Comparison of ENCODE assay signal across 1 cellular context in the genomic region with DNA sequence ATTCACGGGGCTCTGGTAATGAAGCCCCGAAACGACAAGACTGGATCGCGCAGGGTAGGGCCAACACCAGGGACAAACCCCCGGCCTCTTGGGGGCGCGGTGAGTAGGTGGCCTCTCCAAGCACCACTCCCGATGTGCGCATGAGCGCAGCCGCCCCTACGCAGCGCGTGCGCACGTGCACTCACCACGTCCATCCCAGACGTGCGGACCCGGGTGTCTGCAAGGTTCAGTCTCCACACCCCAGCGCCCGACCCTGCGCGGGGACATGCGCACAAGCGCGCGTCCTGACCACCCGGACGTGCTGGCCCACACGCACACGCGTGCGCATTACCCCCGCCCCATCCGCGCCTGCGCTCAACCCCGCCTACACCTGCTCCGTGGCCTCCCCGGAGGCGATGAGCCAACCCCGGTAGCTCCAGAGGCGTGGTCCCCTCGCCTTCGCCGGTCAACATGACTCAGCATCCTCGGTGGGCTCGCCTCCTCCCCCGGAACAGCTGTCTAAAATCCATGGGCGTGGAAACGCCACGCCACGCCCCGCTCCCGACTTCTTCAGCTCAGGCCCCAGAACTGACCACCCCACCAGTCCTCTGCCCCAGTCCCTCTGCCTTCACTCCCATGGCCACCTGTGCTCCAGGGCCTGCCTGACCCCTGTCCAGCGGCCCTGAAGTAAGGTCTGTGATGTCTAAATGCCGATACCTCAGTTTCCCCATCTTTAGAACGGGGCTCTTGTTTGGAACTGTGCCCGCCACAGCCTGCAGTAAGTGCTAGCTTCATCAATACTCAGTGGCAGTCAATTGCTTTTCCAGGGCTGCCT.
TF ChIP-seq lines count a peak whose summit lies in the region.

No MANE protein-coding gene starts in this region.

TF ChIP-seq in K562, 482 proteins besides CTCF, POLR2A, EP300 and RAD21 (continued from another document and continues in another):
- TF ChIP-seq, protein P1, sequence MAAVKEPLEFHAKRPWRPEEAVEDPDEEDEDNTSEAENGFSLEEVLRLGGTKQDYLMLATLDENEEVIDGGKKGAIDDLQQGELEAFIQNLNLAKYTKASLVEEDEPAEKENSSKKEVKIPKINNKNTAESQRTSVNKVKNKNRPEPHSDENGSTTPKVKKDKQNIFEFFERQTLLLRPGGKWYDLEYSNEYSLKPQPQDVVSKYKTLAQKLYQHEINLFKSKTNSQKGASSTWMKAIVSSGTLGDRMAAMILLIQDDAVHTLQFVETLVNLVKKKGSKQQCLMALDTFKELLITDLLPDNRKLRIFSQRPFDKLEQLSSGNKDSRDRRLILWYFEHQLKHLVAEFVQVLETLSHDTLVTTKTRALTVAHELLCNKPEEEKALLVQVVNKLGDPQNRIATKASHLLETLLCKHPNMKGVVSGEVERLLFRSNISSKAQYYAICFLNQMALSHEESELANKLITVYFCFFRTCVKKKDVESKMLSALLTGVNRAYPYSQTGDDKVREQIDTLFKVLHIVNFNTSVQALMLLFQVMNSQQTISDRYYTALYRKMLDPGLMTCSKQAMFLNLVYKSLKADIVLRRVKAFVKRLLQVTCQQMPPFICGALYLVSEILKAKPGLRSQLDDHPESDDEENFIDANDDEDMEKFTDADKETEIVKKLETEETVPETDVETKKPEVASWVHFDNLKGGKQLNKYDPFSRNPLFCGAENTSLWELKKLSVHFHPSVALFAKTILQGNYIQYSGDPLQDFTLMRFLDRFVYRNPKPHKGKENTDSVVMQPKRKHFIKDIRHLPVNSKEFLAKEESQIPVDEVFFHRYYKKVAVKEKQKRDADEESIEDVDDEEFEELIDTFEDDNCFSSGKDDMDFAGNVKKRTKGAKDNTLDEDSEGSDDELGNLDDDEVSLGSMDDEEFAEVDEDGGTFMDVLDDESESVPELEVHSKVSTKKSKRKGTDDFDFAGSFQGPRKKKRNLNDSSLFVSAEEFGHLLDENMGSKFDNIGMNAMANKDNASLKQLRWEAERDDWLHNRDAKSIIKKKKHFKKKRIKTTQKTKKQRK (IDR thresholded peaks at IDR 0.05; ENCODE audit: borderline replicate concordance, low read depth, low read length): no peak
- TF ChIP-seq, protein P2, sequence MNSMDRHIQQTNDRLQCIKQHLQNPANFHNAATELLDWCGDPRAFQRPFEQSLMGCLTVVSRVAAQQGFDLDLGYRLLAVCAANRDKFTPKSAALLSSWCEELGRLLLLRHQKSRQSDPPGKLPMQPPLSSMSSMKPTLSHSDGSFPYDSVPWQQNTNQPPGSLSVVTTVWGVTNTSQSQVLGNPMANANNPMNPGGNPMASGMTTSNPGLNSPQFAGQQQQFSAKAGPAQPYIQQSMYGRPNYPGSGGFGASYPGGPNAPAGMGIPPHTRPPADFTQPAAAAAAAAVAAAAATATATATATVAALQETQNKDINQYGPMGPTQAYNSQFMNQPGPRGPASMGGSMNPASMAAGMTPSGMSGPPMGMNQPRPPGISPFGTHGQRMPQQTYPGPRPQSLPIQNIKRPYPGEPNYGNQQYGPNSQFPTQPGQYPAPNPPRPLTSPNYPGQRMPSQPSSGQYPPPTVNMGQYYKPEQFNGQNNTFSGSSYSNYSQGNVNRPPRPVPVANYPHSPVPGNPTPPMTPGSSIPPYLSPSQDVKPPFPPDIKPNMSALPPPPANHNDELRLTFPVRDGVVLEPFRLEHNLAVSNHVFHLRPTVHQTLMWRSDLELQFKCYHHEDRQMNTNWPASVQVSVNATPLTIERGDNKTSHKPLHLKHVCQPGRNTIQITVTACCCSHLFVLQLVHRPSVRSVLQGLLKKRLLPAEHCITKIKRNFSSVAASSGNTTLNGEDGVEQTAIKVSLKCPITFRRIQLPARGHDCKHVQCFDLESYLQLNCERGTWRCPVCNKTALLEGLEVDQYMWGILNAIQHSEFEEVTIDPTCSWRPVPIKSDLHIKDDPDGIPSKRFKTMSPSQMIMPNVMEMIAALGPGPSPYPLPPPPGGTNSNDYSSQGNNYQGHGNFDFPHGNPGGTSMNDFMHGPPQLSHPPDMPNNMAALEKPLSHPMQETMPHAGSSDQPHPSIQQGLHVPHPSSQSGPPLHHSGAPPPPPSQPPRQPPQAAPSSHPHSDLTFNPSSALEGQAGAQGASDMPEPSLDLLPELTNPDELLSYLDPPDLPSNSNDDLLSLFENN (IDR thresholded peaks at IDR 0.05; ENCODE audit: low read depth in 2 of 2, low read length in 2 of 2): peak in 1 of 2 experiments; percentile 25; a peak in 1 of 4 replicates
- TF ChIP-seq NELFE (IDR thresholded peaks at IDR 0.05; ENCODE audit: insufficient read depth, insufficient read length): no peak
- peak; percentile 30; the same call in 1 of the 2 replicates for TF ChIP-seq CREB1 (IDR thresholded peaks at IDR 0.05)
- no peak; the same call in 1 of the 2 replicates for TF ChIP-seq CREB1 (CRISPR knock-in tag; IDR thresholded peaks at IDR 0.05)
- peak; percentile 81 to 85; a peak in 3 of 4 replicates for TF ChIP-seq SIN3A (IDR thresholded peaks at IDR 0.05; ENCODE audit: borderline replicate concordance in 2 of 2, control insufficient read depth in 1 of 2, low read depth in 2 of 2, low read length in 2 of 2)
- TF ChIP-seq CGGBP1 (CRISPR knock-in tag; IDR thresholded peaks at IDR 0.05): no peak
- TF ChIP-seq SP1 (CRISPR knock-in tag; IDR thresholded peaks at IDR 0.05): peak; percentile 96
- TF ChIP-seq THAP12 (CRISPR knock-in tag; IDR thresholded peaks at IDR 0.05): peak; percentile 59; the same call in 1 of the 2 replicates
- TF ChIP-seq ESRRA (IDR thresholded peaks at IDR 0.05; ENCODE audit: borderline replicate concordance, low read depth): 0 out of 2 replicates have a peak, but pooled peaks have one; percentile 49
- TF ChIP-seq, protein P3, sequence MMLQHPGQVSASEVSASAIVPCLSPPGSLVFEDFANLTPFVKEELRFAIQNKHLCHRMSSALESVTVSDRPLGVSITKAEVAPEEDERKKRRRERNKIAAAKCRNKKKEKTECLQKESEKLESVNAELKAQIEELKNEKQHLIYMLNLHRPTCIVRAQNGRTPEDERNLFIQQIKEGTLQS (IDR thresholded peaks at IDR 0.05): peak; percentile 89
- TF ChIP-seq, protein P3 (CRISPR knock-in tag; conservative IDR thresholded peaks at IDR 0.05): no peak
- peak; percentile 71; the same call in 1 of the 2 replicates for TF ChIP-seq CREM (IDR thresholded peaks at IDR 0.05; ENCODE audit: low read depth)
- TF ChIP-seq ZBTB7A (IDR thresholded peaks at IDR 0.05; ENCODE audit: borderline replicate concordance, control insufficient read depth, low read depth, low read length): peak; percentile 75; the same call in 1 of the 2 replicates
- TF ChIP-seq SPI1 (IDR thresholded peaks at IDR 0.05; ENCODE audit: borderline replicate concordance, low read depth, low read length): no peak
- TF ChIP-seq MTA3 (IDR thresholded peaks at IDR 0.05; ENCODE audit: borderline replicate concordance): peak; percentile 51; the same call in 1 of the 2 replicates
- peak; percentile 87 for TF ChIP-seq ARID1B (IDR thresholded peaks at IDR 0.05)
- no peak for TF ChIP-seq PTTG1 (tag; IDR thresholded peaks at IDR 0.05; ENCODE audit: low read depth)
- peak; percentile 100 for TF ChIP-seq TFAP4 (CRISPR knock-in tag; IDR thresholded peaks at IDR 0.05; ENCODE audit: borderline replicate concordance)
- TF ChIP-seq RUNX1 (IDR thresholded peaks at IDR 0.05; ENCODE audit: low read depth): 0 out of 2 replicates have a peak, but pooled peaks have one; percentile 69
- peak; percentile 100 for TF ChIP-seq BHLHE40 (IDR thresholded peaks at IDR 0.05; ENCODE audit: low read length)
- TF ChIP-seq HDAC1 (IDR thresholded peaks at IDR 0.05): peak in 1 of 2 experiments; percentile 88; a peak in 2 of 4 replicates
- TF ChIP-seq POLR2AphosphoS5 (IDR thresholded peaks at IDR 0.05; ENCODE audit: control insufficient read depth, insufficient read depth, low read depth, low read length): 0 out of 2 replicates have a peak, but pooled peaks have one; percentile 4
- TF ChIP-seq SMARCB1 (IDR thresholded peaks at IDR 0.05; ENCODE audit: insufficient read length, low read depth): no peak
- peak; percentile 76; the same call in 1 of the 2 replicates for TF ChIP-seq NKRF (IDR thresholded peaks at IDR 0.05; ENCODE audit: borderline replicate concordance)
- TF ChIP-seq CAMTA2 (CRISPR knock-in tag; conservative IDR thresholded peaks at IDR 0.05): 0 out of 2 replicates have a peak, but pooled peaks have one; percentile 22
- TF ChIP-seq POU5F1 (IDR thresholded peaks at IDR 0.05; ENCODE audit: borderline replicate concordance, low read depth, low read length, partially characterized antibody): peak; percentile 77
- TF ChIP-seq SMAD4 (CRISPR knock-in tag; conservative IDR thresholded peaks at IDR 0.05): peak; percentile 76
- TF ChIP-seq MXI1 (IDR thresholded peaks at IDR 0.05; ENCODE audit: low read depth, low read length): 0 out of 2 replicates have a peak, but pooled peaks have one; percentile 14
- peak; percentile 75 for TF ChIP-seq POLR2G (IDR thresholded peaks at IDR 0.05; ENCODE audit: low read depth, low read length)
- peak; percentile 95 for TF ChIP-seq POLR2B (IDR thresholded peaks at IDR 0.05; ENCODE audit: low read depth, partially characterized antibody)
- no peak for TF ChIP-seq CREB5 (CRISPR knock-in tag; IDR thresholded peaks at IDR 0.05)
- no peak for TF ChIP-seq TFAM (CRISPR knock-in tag; conservative IDR thresholded peaks at IDR 0.05)
- TF ChIP-seq, protein P4, sequence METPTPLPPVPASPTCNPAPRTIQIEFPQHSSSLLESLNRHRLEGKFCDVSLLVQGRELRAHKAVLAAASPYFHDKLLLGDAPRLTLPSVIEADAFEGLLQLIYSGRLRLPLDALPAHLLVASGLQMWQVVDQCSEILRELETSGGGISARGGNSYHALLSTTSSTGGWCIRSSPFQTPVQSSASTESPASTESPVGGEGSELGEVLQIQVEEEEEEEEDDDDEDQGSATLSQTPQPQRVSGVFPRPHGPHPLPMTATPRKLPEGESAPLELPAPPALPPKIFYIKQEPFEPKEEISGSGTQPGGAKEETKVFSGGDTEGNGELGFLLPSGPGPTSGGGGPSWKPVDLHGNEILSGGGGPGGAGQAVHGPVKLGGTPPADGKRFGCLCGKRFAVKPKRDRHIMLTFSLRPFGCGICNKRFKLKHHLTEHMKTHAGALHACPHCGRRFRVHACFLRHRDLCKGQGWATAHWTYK (CRISPR knock-in tag; IDR thresholded peaks at IDR 0.05): peak; percentile 19
- 0 out of 2 replicates have a peak, but pooled peaks have one; percentile 32 for TF ChIP-seq MTA1 (IDR thresholded peaks at IDR 0.05; ENCODE audit: borderline replicate concordance)
- TF ChIP-seq, protein P5, sequence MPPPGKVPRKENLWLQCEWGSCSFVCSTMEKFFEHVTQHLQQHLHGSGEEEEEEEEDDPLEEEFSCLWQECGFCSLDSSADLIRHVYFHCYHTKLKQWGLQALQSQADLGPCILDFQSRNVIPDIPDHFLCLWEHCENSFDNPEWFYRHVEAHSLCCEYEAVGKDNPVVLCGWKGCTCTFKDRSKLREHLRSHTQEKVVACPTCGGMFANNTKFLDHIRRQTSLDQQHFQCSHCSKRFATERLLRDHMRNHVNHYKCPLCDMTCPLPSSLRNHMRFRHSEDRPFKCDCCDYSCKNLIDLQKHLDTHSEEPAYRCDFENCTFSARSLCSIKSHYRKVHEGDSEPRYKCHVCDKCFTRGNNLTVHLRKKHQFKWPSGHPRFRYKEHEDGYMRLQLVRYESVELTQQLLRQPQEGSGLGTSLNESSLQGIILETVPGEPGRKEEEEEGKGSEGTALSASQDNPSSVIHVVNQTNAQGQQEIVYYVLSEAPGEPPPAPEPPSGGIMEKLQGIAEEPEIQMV (tag; conservative IDR thresholded peaks at IDR 0.05; ENCODE audit: low read depth): peak; percentile 56; the same call in 1 of the 2 replicates
